Comparison of ENCODE assay signal across 8 cellular contexts in genomic region chr2:177983183-177983788, GRCh38.
DNase-seq lines count a peak whose midpoint lies in the region; ATAC-seq and TF ChIP-seq lines count a peak whose summit lies in the region.

No MANE protein-coding gene starts in this region.

- no peak overlapping the region for H3K4me3 Mint-ChIP-seq in activated naive CD4-positive, alpha-beta T cell treated with anti-CD3 and anti-CD28 coated beads, Interleukin-2, amount 10 ng/mL, durations not matched to agents 7 days and 5 days
- H3K4me3 Mint-ChIP-seq in CD8-positive, alpha-beta memory T cell: no peak overlapping the region

- H3K9me2 ChIP-seq in GM23248 (ENCODE audit: insufficient read depth): no peaks in the 10 kb centered on the region

- H3K23ac ChIP-seq in mesenchymal stem cell (ENCODE audit: low read length in 2 of 2): no peak overlapping the region

- H4K91ac ChIP-seq in mesenchymal stem cell (ENCODE audit: low read length): no peak overlapping the region

- H3K4me3 ChIP-seq in GM23248 (no peak overlapping the region), Panc1 (ENCODE audit: low read depth in 2 of 2, low read length in 2 of 2) (no peak overlapping the region), colonic mucosa (no peak overlapping the region), mesenchymal stem cell (ENCODE audit: insufficient read depth in 1 of 2, low read depth in 1 of 2, low read length in 2 of 2) (no peak overlapping the region)
- no peak overlapping the region for H3K4me3 ChIP-seq in CD8-positive, alpha-beta memory T cell (ENCODE audit: low read length)

- no peaks in the 10 kb centered on the region for H3K9me3 Mint-ChIP-seq in activated naive CD4-positive, alpha-beta T cell treated with anti-CD3 and anti-CD28 coated beads, Interleukin-2, amount 10 ng/mL, durations not matched to agents 7 days and 5 days
- peaks cover 0 to 3% (median 3%) of the 10 kb centered on the region in 5 donors for H3K9me3 Mint-ChIP-seq in CD8-positive, alpha-beta memory T cell

- no peaks in the 10 kb centered on the region for H3K9me3 ChIP-seq in GM23248 (ENCODE audit: low read depth)
- no peaks in the 10 kb centered on the region for H3K9me3 ChIP-seq in Panc1 (ENCODE audit: control insufficient read depth, insufficient read depth, low read depth, low read length)
- H3K9me3 ChIP-seq in colonic mucosa: no peaks in the 10 kb centered on the region
- no peaks in the 10 kb centered on the region for H3K9me3 ChIP-seq in mesenchymal stem cell (ENCODE audit: control insufficient read depth, low read length)
- H3K9me3 ChIP-seq in CD8-positive, alpha-beta memory T cell (ENCODE audit: low read length): no peaks in the 10 kb centered on the region

- no peaks in the 10 kb centered on the region for H3K4me1 Mint-ChIP-seq in activated naive CD4-positive, alpha-beta T cell treated with anti-CD3 and anti-CD28 coated beads, Interleukin-2, amount 10 ng/mL, durations not matched to agents 7 days and 5 days
- H3K4me1 Mint-ChIP-seq in CD8-positive, alpha-beta memory T cell: no peaks in the 10 kb centered on the region

- ATAC-seq in Panc1: peak; percentile 87

- H3K4me1 ChIP-seq in GM23248 (ENCODE audit: insufficient read depth) (peaks cover 3% of the 10 kb centered on the region), Panc1 (ENCODE audit: control insufficient read depth, insufficient read depth, low read length) (no peaks in the 10 kb centered on the region), colonic mucosa (no peaks in the 10 kb centered on the region), mesenchymal stem cell (ENCODE audit: control insufficient read depth, insufficient read depth, low read depth, low read length) (no peaks in the 10 kb centered on the region)
- H3K4me1 ChIP-seq in CD8-positive, alpha-beta memory T cell (ENCODE audit: insufficient read depth, low read length): no peaks in the 10 kb centered on the region

- H2AFZ ChIP-seq in GM23248 (no peak overlapping the region), mesenchymal stem cell (ENCODE audit: low read depth, low read length) (no peak overlapping the region)

- intact Hi-C loops in Panc1 (cut with micrococcal nuclease; ENCODE audit: unreplicated experiment): loop anchor here (10.0 kb wide), 2 partner anchors 122 to 432 kb away; no protein-coding TSS in a partner anchor
- intact Hi-C loops in colonic mucosa (cut with DNase I): loop anchor here (5.0 kb wide), 1 partner anchor 129 kb away; the partner anchor contains the start of gene RBM45

- H3K14ac ChIP-seq in mesenchymal stem cell (ENCODE audit: low read length in 2 of 2): no peak overlapping the region

- H3K9ac ChIP-seq in GM23248 (no peak overlapping the region), colonic mucosa (ENCODE audit: low read depth in 2 of 2, low read length in 2 of 2) (no peak overlapping the region), mesenchymal stem cell (ENCODE audit: low read length) (no peak overlapping the region)

- no TSS peak for BruUV-seq in Panc1 (replicated peaks; lab: Mats Ljungman, UMichigan)

- H3K4ac ChIP-seq in mesenchymal stem cell (ENCODE audit: low read depth in 1 of 2, low read length in 2 of 2): no peak overlapping the region

- H3K27me3 Mint-ChIP-seq in activated naive CD4-positive, alpha-beta T cell treated with anti-CD3 and anti-CD28 coated beads, Interleukin-2, amount 10 ng/mL, durations not matched to agents 7 days and 5 days: peaks cover 4% of the 10 kb centered on the region
- H3K27me3 Mint-ChIP-seq in CD8-positive, alpha-beta memory T cell: peaks cover 0 to 3% of the 10 kb centered on the region in 2 donors

- no peak overlapping the region for H2BK5ac ChIP-seq in mesenchymal stem cell (ENCODE audit: low read depth, low read length, poor library complexity, severe bottlenecking)

- WGBS in GM23248 (ENCODE audit: low coverage in 1 of 2, low lambda C conversion rate in 2 of 2, missing lambda C conversion rate in 2 of 2), 2 experiments: 1 to 2% methylated on average over 2 of the region's 2 CpGs
- 0% methylated on average over 1 of the region's 2 CpGs for WGBS in mesenchymal stem cell

- no peaks in the 10 kb centered on the region for H4K20me1 ChIP-seq in GM23248 (ENCODE audit: insufficient read depth)

- DNase-seq in activated naive CD4-positive, alpha-beta T cell treated with anti-CD3 and anti-CD28 coated beads, Interleukin-2, amount 10 ng/mL, durations not matched to agents 7 days and 5 days: peak; percentile 29
- DNase-seq in activated naive CD4-positive, alpha-beta T cell treated with Interleukin-2 at 50 U/mL for 16 hours: no peak
- peak; percentile 79 for DNase-seq in GM23248
- peak; percentile 60 to 76 for DNase-seq in Kasumi-1 (lab: John Stamatoyannopoulos, UW)
- DNase-seq in Panc1 (ENCODE audit: low read depth, low spot score): peak; percentile 33
- DNase-seq in colonic mucosa: peak; percentile 22
- peak; percentile 74 for DNase-seq in mesenchymal stem cell
- DNase-seq in CD8-positive, alpha-beta memory T cell: no peak

- no peaks in the 10 kb centered on the region for H3K36me3 Mint-ChIP-seq in activated naive CD4-positive, alpha-beta T cell treated with anti-CD3 and anti-CD28 coated beads, Interleukin-2, amount 10 ng/mL, durations not matched to agents 7 days and 5 days
- no peaks in the 10 kb centered on the region for H3K36me3 Mint-ChIP-seq in CD8-positive, alpha-beta memory T cell

- H3K27me3 ChIP-seq in GM23248 (replicated peaks; ENCODE audit: insufficient read depth): no peaks in the 10 kb centered on the region
- no peaks in the 10 kb centered on the region for H3K27me3 ChIP-seq in Panc1 (ENCODE audit: control insufficient read depth, insufficient read depth, low read length)
- H3K27me3 ChIP-seq in colonic mucosa: no peaks in the 10 kb centered on the region
- peaks cover 0 to 3% of the 10 kb centered on the region in 2 experiments for H3K27me3 ChIP-seq in mesenchymal stem cell (ENCODE audit: control insufficient read depth in 1 of 2, insufficient read depth in 1 of 2, low read length in 2 of 2)
- H3K27me3 ChIP-seq in CD8-positive, alpha-beta memory T cell (ENCODE audit: insufficient read depth, low read length, poor library complexity, severe bottlenecking): no peaks in the 10 kb centered on the region

- H2BK120ac ChIP-seq in mesenchymal stem cell (ENCODE audit: low read depth, low read length): no peak overlapping the region

- H2AK5ac ChIP-seq in mesenchymal stem cell (ENCODE audit: low read length, severe bottlenecking): no peak overlapping the region

- H4K8ac ChIP-seq in mesenchymal stem cell (ENCODE audit: low read length): no peak overlapping the region

- H3K36me3 ChIP-seq in GM23248 (ENCODE audit: low read depth): no peaks in the 10 kb centered on the region
- no peaks in the 10 kb centered on the region for H3K36me3 ChIP-seq in Panc1 (ENCODE audit: control insufficient read depth, insufficient read depth, low read length)
- no peaks in the 10 kb centered on the region for H3K36me3 ChIP-seq in colonic mucosa
- H3K36me3 ChIP-seq in mesenchymal stem cell (ENCODE audit: control insufficient read depth in 1 of 2, insufficient read depth in 2 of 2, low read depth in 1 of 2, low read length in 2 of 2): no peaks in the 10 kb centered on the region
- H3K36me3 ChIP-seq in CD8-positive, alpha-beta memory T cell (ENCODE audit: insufficient read depth, low read length): no peaks in the 10 kb centered on the region

- no peak overlapping the region for H3K18ac ChIP-seq in mesenchymal stem cell (ENCODE audit: low read depth in 1 of 2, low read length in 2 of 2)

- peaks cover 6% of the 10 kb centered on the region for H3F3A ChIP-seq in GM23248 (ENCODE audit: insufficient read depth)

- H2BK15ac ChIP-seq in mesenchymal stem cell (ENCODE audit: low read depth, poor library complexity, severe bottlenecking): no peak overlapping the region

- H3K4me2 ChIP-seq in GM23248 (ENCODE audit: unreplicated experiment) (no peak overlapping the region), mesenchymal stem cell (ENCODE audit: low read length, poor library complexity, severe bottlenecking) (no peak overlapping the region)

- H2BK12ac ChIP-seq in mesenchymal stem cell (ENCODE audit: low read length in 2 of 2): no peak overlapping the region

- H3K27ac ChIP-seq in GM23248 (no peak overlapping the region), Panc1 (ENCODE audit: low read length) (no peak overlapping the region), colonic mucosa (no peak overlapping the region), mesenchymal stem cell (ENCODE audit: low read length, poor library complexity, severe bottlenecking) (no peak overlapping the region)
- no peak overlapping the region for H3K27ac ChIP-seq in CD8-positive, alpha-beta memory T cell (ENCODE audit: low read depth, low read length)

- H3K79me1 ChIP-seq in mesenchymal stem cell (replicated peaks; ENCODE audit: low read length, poor library complexity, severe bottlenecking): no peaks in the 10 kb centered on the region

- TF ChIP-seq CTCF in Panc1 (IDR thresholded peaks at IDR 0.05) (peak; percentile 89), colonic mucosa (IDR thresholded peaks at IDR 0.05) (peak; percentile 61)

- H3K79me2 ChIP-seq in GM23248 (ENCODE audit: insufficient read depth): no peaks in the 10 kb centered on the region

- H3K27ac Mint-ChIP-seq in activated naive CD4-positive, alpha-beta T cell treated with anti-CD3 and anti-CD28 coated beads, Interleukin-2, amount 10 ng/mL, durations not matched to agents 7 days and 5 days: no peak overlapping the region
- H3K27ac Mint-ChIP-seq in CD8-positive, alpha-beta memory T cell: no peak overlapping the region

- in situ Hi-C loops in GM23248 (cut with MboI) (no loop called here), Panc1 (cut with HindIII; ENCODE audit: low pct_unique_long_range_greater_than_20kb, low sequenced_read_pairs) (no loop called here)

- POLR2A ChIA-PET in Panc1 (lab: Charles Lee): no interaction called here
- POLR2A ChIA-PET in CD8-positive, alpha-beta memory T cell (lab: Charles Lee): no interaction called here

- CTCF ChIA-PET in activated naive CD4-positive, alpha-beta T cell treated with anti-CD3 and anti-CD28 coated beads, Interleukin-2, amount 10 ng/mL, durations not matched to agents 7 days and 5 days (lab: Charles Lee): interaction anchor here (0.6 to 1.3 kb wide), 5 partner anchors 12 to 442 kb away, joined by 3 read pairs; no protein-coding TSS in a partner anchor
- CTCF ChIA-PET in Panc1 (lab: Charles Lee): no interaction called here
- CTCF ChIA-PET in CD8-positive, alpha-beta memory T cell (lab: Charles Lee): no interaction called here

Comparison
In these comparisons a context has a peak if more than half of its experiments do, and no peak if none do; other contexts are left out.
1. DNase-seq: peak in activated naive CD4-positive, alpha-beta T cell treated with anti-CD3 and anti-CD28 coated beads, Interleukin-2, amount 10 ng/mL, durations not matched to agents 7 days and 5 days (single experiment), GM23248 (single experiment), Kasumi-1 (2 of 2), Panc1 (single experiment), colonic mucosa (single experiment) and mesenchymal stem cell (single experiment); none in activated naive CD4-positive, alpha-beta T cell treated with Interleukin-2 at 50 U/mL for 16 hours (single experiment) and CD8-positive, alpha-beta memory T cell (0 of 5).